ENCODE assay signal across 27 cellular contexts in genomic region chrX:54271661-54272060, GRCh38.
"Had no signal": no experiment of that assay in that cellular context is flagged by ENCODE, and none has a peak within 500 bp of the region (broad histone marks: within the 10 kb centered on the region; RNA-seq: fewer than 3 reads in every experiment).

No MANE protein-coding gene starts in this region.

- DNase-seq: Kasumi-1, MM.1S, NCI-H1048, NCI-H1105, NCI-H1417, NCI-H187, NCI-H2029, NCI-H2081 treated with DMSO at 0.1 percent for 48 hours, NCI-H2171, NCI-H226, NCI-H446, NCI-H510A, NCI-H524 treated with DMSO at 0.1 percent for 48 hours, NCI-H69, NCI-H774, Right ventricle myocardium superior, RPMI8226, SIG-M5, SW 1271, T-cell had no signal

- FAIRE-seq: K562, RCC 7860 had no signal

- H3K9me3 Mint-ChIP-seq: T-cell; T-helper 1 cell treated with Interleukin-12 subunit alpha and Interleukin-12 subunit beta and Interleukin-4 antibody, amounts not matched to agents 30 μg/mL and 1 μg/mL, for 36 hours had no signal

- H3K9ac ChIP-seq: KMS-11 had no signal

- H3K36me3 ChIP-seq: SJSA1 had no signal

- ATAC-seq: K562, T-cell had no signal

- H3K4me3 Mint-ChIP-seq: IgD-negative memory B cell; T-cell; T-helper 1 cell treated with Interleukin-12 subunit alpha and Interleukin-12 subunit beta and Interleukin-4 antibody, amounts not matched to agents 30 μg/mL and 1 μg/mL, for 36 hours had no signal

- H3K27ac ChIP-seq: KMS-11, SJSA1, SK-N-MC had no signal

- H3K9me3 ChIP-seq: SJSA1 had no signal

- H3K4me1 ChIP-seq: SJSA1 had no signal

- H3K4me1 Mint-ChIP-seq: IgD-negative memory B cell, T-cell had no signal

- H3K4me2 ChIP-seq: KMS-11 had no signal

- H3K27me3 ChIP-seq: SJSA1 had no signal

- H3K4me3 ChIP-seq: K562, SJSA1, SK-N-MC had no signal

- H3K27ac Mint-ChIP-seq: IgD-negative memory B cell; T-cell; T-helper 1 cell treated with Interleukin-12 subunit alpha and Interleukin-12 subunit beta and Interleukin-4 antibody, amounts not matched to agents 30 μg/mL and 1 μg/mL, for 36 hours had no signal

- H3K36me3 Mint-ChIP-seq: T-cell had no signal
